7 cellular contexts compared by ENCODE assay signal in genomic region chr1:18913065-18913502, GRCh38. TPM values are rescaled to one million over a fixed set of nuclear protein-coding genes. Genes with fewer than 3 reads are reported as not detected.
DNase-seq lines count a peak whose midpoint lies in the region; ATAC-seq and TF ChIP-seq lines count a peak whose summit lies in the region.

No MANE protein-coding gene starts in this region.

- H3K27me3 ChIP-seq in gastrocnemius medialis: no peaks in the 10 kb centered on the region

- H3K36me3 ChIP-seq in gastrocnemius medialis: no peaks in the 10 kb centered on the region

- ATAC-seq in gastrocnemius medialis (peak; percentile 83 to 86), HG03159 (IDR thresholded peaks at IDR 0.05; ENCODE audit: unreplicated experiment) (no peak)

- peak overlapping the region; percentile 15 to 71 (median 52) for H3K27ac ChIP-seq in gastrocnemius medialis

- H3K4me3 ChIP-seq in gastrocnemius medialis: peak overlapping the region in 1 of 4 donors; percentile 13

- intact Hi-C loops in gastrocnemius medialis (cut with DNase I; ENCODE audit: low total_unique reads): no loop called here

- H3K4me1 ChIP-seq in gastrocnemius medialis: peaks cover 5 to 6% of the 10 kb centered on the region in 2 donors

- TF ChIP-seq CTCF in GM10266 (IDR thresholded peaks at IDR 0.05; ENCODE audit: control insufficient read depth, insufficient read depth, low read depth, missing control alignments) (peak; percentile 96), gastrocnemius medialis (IDR thresholded peaks at IDR 0.05 in 4 of 5, conservative IDR thresholded peaks at IDR 0.05 in 1 of 5) (peak; percentile 87 to 94 (median 91))

- DNase-seq in GM10266 (ENCODE audit: extremely low spot score) (peak; percentile 87), LoVo (ENCODE audit: low spot score) (peak; percentile 31), T-helper 22 cell (ENCODE audit: low read depth) (peak; percentile 34), anterior cingulate cortex (lab: John Stamatoyannopoulos, UW) (peak in 57 of 58 donors; percentile 13 to 85 (median 70)), hepatic stellate cell (ENCODE audit: low spot score) (peak; percentile 97), gastrocnemius medialis (peak; percentile 56 to 71)

- TF ChIP-seq POLR2A in gastrocnemius medialis (IDR thresholded peaks at IDR 0.05): no peak

- in situ Hi-C loops in gastrocnemius medialis (cut with MboI; ENCODE audit: low sequenced_read_pairs in 4 of 4): loop anchor here in 2 of 4 donors (5.0 to 25.0 kb wide), 3 partner anchors 59 to 324 kb away; no protein-coding TSS in a partner anchor

- H3K9me3 ChIP-seq in gastrocnemius medialis: no peaks in the 10 kb centered on the region

RNA-seq across cellular contexts. Expression of gene ALDH4A1, which starts 10.7 kb away (rescaled TPM):
- 10 to 100 TPM; 22.8 to 35.3 (median 31.4) TPM for total RNA-seq in gastrocnemius medialis

RNA-seq across cellular contexts. Expression of gene IFFO2, which starts 43.4 kb away (rescaled TPM):
- total RNA-seq in gastrocnemius medialis: 10 to 100 TPM in 1 of 4 donors, 1 to 10 TPM in 3; 2.1 to 16.3 (median 5.7) TPM

RNA-seq across cellular contexts. Expression of gene TAS1R2, which starts 53.6 kb away (rescaled TPM):
- not detected for total RNA-seq in gastrocnemius medialis

Comparison
In these comparisons a context has a peak if more than half of its experiments do, and no peak if none do; other contexts are left out.
1. DNase-seq: peak in every context shown above with its lines; median percentile 97 in hepatic stellate cell; 87 in GM10266; 70 in anterior cingulate cortex; 64 in gastrocnemius medialis; 34 in T-helper 22 cell; 31 in LoVo.